ENCODE assay signal across 13 cellular contexts in the genomic region with DNA sequence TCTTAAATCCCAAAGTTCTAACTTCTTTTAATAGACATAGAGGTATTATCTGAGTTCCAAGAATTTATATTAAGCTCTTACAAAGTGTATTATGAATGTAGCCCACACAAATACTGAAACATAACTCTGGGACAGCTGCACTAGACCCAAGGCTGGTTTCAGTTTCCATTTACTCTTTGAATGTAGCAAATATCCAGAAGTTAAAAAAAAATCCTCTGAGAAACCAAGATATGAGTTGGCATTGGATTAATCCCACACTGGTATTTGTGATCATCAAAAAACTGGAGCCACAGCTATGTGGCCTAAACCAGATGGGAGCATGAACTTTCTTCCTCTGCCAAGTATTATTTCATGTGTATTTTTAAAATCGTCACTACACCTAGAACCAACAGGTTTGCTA. TPM values are rescaled to one million over a fixed set of nuclear protein-coding genes. Genes with fewer than 3 reads are reported as not detected.
A peak's percentile ranks its signal among the peaks of the same experiment; 100 is the strongest.
DNase-seq lines count a peak whose midpoint lies in the region; ATAC-seq and TF ChIP-seq lines count a peak whose summit lies in the region.
"Had no signal": no experiment of that assay in that cellular context is flagged by ENCODE, and none has a peak within 500 bp of the region (broad histone marks: within the 10 kb centered on the region; RNA-seq: fewer than 3 reads in every experiment).

No MANE protein-coding gene starts in this region.

- H3K4me1 ChIP-seq in psoas muscle, result peaks cover 7% of the 10 kb centered on the region
- H3K4me1 ChIP-seq: foreskin keratinocyte had no signal

- DNase-seq in psoas muscle (no peak), NCI-H226 (no peak), left lobe of liver (ENCODE audit: low spot score) (no peak)
- DNase-seq in central memory CD4-positive, alpha-beta T cell, result no peak
- DNase-seq: foreskin keratinocyte; left cardiac atrium; NCI-H1694 treated with DMSO at 0.1 percent for 48 hours; stimulated activated naive CD4-positive, alpha-beta T cell; T-cell had no signal

- no peaks in the 10 kb centered on the region for H3K27me3 ChIP-seq in psoas muscle (ENCODE audit: insufficient read depth in 3 of 3, low read length in 2 of 3)
- H3K27me3 ChIP-seq: foreskin keratinocyte had no signal

- intact Hi-C loops in psoas muscle (cut with DNase I), result loop anchor here in 1 of 2 donors (1.0 kb wide), 1 partner anchor 24 kb away; no protein-coding TSS in a partner anchor

- H3K36me3 ChIP-seq in psoas muscle (ENCODE audit: insufficient read depth in 1 of 2, low read depth in 1 of 2), result no peaks in the 10 kb centered on the region

- H3K4me3 ChIP-seq in psoas muscle, result no peak overlapping the region

- ATAC-seq in GM18907 (IDR thresholded peaks at IDR 0.05; ENCODE audit: unreplicated experiment) (peak; percentile 81), GM21717 (IDR thresholded peaks at IDR 0.05; ENCODE audit: unreplicated experiment) (peak; percentile 82), HG03432 (IDR thresholded peaks at IDR 0.05; ENCODE audit: unreplicated experiment) (peak; percentile 78), psoas muscle (peak; percentile 77 to 84 (median 80)), left lobe of liver (no peak)
- ATAC-seq: foreskin keratinocyte, left cardiac atrium, T-cell had no signal

- H3K27ac ChIP-seq in psoas muscle, result peak overlapping the region; percentile 81
- H3K27ac ChIP-seq: foreskin keratinocyte had no signal

- no peak for TF ChIP-seq CTCF in psoas muscle (IDR thresholded peaks at IDR 0.05)

- 13 to 55% (median 43%) methylated on average over 1 of the region's 1 CpG for WGBS in psoas muscle, 3 donors

- no peaks in the 10 kb centered on the region for H3K9me3 ChIP-seq in psoas muscle

RNA-seq across cellular contexts. Expression of a gene that starts 23.6 kb away (rescaled TPM):
- total RNA-seq in psoas muscle (100 to 1,000 TPM; 273 to 863 (median 490) TPM), left lobe of liver (0.96 TPM)
- 100 to 1,000 TPM; 207 to 471 (median 427) TPM for polyA plus RNA-seq in psoas muscle
- total RNA-seq: dermis microvascular lymphatic vessel endothelial cell, foreskin keratinocyte, T-cell had no signal
- polyA plus RNA-seq: foreskin keratinocyte had no signal

RNA-seq across cellular contexts. Expression of a gene that starts 57.9 kb away (rescaled TPM):
- total RNA-seq in psoas muscle, result 10 to 100 TPM; 12.0 to 14.6 (median 13.2) TPM
- polyA plus RNA-seq in psoas muscle, result 1 to 10 TPM; 3.0 to 8.0 (median 4.8) TPM
- total RNA-seq in left lobe of liver, result 11.5 TPM

Comparison
In these comparisons a context has a peak if more than half of its experiments do, and no peak if none do; other contexts are left out.
1. RNA of a gene that starts 23.6 kb away (total RNA-seq): 273 to 863 TPM in psoas muscle; 0.96 TPM in left lobe of liver (single experiment); every median in the first group is over 100 times any median in the second.